ENCODE assay signal across 8 cellular contexts in genomic region chr2:43519711-43520221, GRCh38.
DNase-seq lines count a peak whose midpoint lies in the region; ATAC-seq and TF ChIP-seq lines count a peak whose summit lies in the region.

No MANE protein-coding gene starts in this region.

- no peak for ATAC-seq in GM18520 (IDR thresholded peaks at IDR 0.05; ENCODE audit: unreplicated experiment)

- no peak overlapping the region for H3K4me2 ChIP-seq in parathyroid adenoma (ENCODE audit: low read length)

- H3K27me3 ChIP-seq in parathyroid adenoma (ENCODE audit: control insufficient read depth, insufficient read depth, low read length): no peaks in the 10 kb centered on the region

- TF ChIP-seq CTCF in parathyroid adenoma (IDR thresholded peaks at IDR 0.05): no peak

- H3K4me3 ChIP-seq in parathyroid adenoma (ENCODE audit: low read depth, low read length): no peak overlapping the region

- H3K9ac ChIP-seq in parathyroid adenoma: no peak overlapping the region

- no peaks in the 10 kb centered on the region for H3K79me2 ChIP-seq in parathyroid adenoma

- H3K4me1 ChIP-seq in parathyroid adenoma: peaks cover 5% of the 10 kb centered on the region

- in situ Hi-C loops in Caki2 (cut with HindIII; ENCODE audit: low pct_unique_long_range_greater_than_20kb, low sequenced_read_pairs): no loop called here

- peak overlapping the region; percentile 81 for H3K27ac ChIP-seq in epithelial cell of prostate
- peak overlapping the region; percentile 14 for H3K27ac ChIP-seq in parathyroid adenoma

- H2AFZ ChIP-seq in parathyroid adenoma: no peak overlapping the region

- no peaks in the 10 kb centered on the region for H3K9me3 ChIP-seq in parathyroid adenoma (ENCODE audit: control insufficient read depth, low read length)

- no peaks in the 10 kb centered on the region for H3K36me3 ChIP-seq in parathyroid adenoma (ENCODE audit: control insufficient read depth, insufficient read depth, low read length)

- DNase-seq in Caki2 (ENCODE audit: low read depth) (peak; percentile 82), NCI-H2196 treated with DMSO at 0.1 percent for 48 hours (lab: John Stamatoyannopoulos, UW; ENCODE audit: unreplicated experiment) (peak; percentile 50), epithelial cell of prostate (ENCODE audit: low read depth, low spot score) (peak; percentile 89), ecto neural progenitor cell (ENCODE audit: low spot score) (no peak), NCI-H2107 treated with DMSO at 0.1 percent for 48 hours (lab: John Stamatoyannopoulos, UW; ENCODE audit: unreplicated experiment) (no peak), DMS114 treated with DMSO at 0.1 percent for 48 hours (lab: John Stamatoyannopoulos, UW; ENCODE audit: unreplicated experiment) (no peak)

Comparison
In these comparisons a context has a peak if more than half of its experiments do, and no peak if none do; other contexts are left out.
1. DNase-seq: peak in Caki2 (single experiment), NCI-H2196 treated with DMSO at 0.1 percent for 48 hours (single experiment) and epithelial cell of prostate (single experiment); none in ecto neural progenitor cell (single experiment), NCI-H2107 treated with DMSO at 0.1 percent for 48 hours (single experiment) and DMS114 treated with DMSO at 0.1 percent for 48 hours (single experiment).